In the genomic region with DNA sequence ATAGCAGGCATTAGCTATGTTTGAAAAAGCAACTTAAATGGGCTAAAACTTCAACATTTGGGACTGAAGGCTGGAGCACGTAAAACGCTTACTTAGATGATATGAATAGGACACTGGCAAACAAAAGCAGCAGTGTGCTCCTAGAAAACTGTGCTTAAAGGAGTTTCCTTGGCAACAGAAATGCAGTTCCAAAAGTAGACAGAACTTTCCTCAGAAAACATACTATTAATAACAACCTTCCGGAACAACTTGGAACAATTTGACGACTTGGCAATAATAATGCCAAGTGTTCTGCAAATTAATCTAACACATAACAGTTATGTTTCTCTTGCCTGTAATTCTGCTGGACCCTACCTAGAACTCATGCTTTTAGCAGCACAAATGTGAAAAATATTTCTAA, we compare ENCODE assay signal across 13 cellular contexts.
DNase-seq lines count a peak whose midpoint lies in the region; ATAC-seq and TF ChIP-seq lines count a peak whose summit lies in the region.
"Had no signal": no experiment of that assay in that cellular context is flagged by ENCODE, and none has a peak within 500 bp of the region (broad histone marks: within the 10 kb centered on the region; RNA-seq: fewer than 3 reads in every experiment).

No MANE protein-coding gene starts in this region.

- H3K9me3 ChIP-seq in heart right ventricle (no peaks in the 10 kb centered on the region), neuronal stem cell (replicated peaks in 1 of 2; ENCODE audit: control insufficient read depth in 2 of 2, insufficient read depth in 1 of 2, low read depth in 1 of 2, low read length in 2 of 2) (peaks cover 0 to 7% of the 10 kb centered on the region in 2 donors), upper lobe of right lung (no peaks in the 10 kb centered on the region)

- peaks cover 43% of the 10 kb centered on the region for H3K4me1 Mint-ChIP-seq in brain
- H3K4me1 Mint-ChIP-seq: naive thymus-derived CD8-positive, alpha-beta T cell had no signal

- H3K4me3 ChIP-seq in heart right ventricle (peak overlapping the region in 1 of 10 donors; percentile 6), neuronal stem cell (ENCODE audit: low read length in 2 of 2) (peak overlapping the region in 1 of 2 donors; percentile 18), upper lobe of right lung (no peak overlapping the region)

- peak overlapping the region; percentile 8 to 74 (median 70) for H3K4me3 Mint-ChIP-seq in brain
- H3K4me3 Mint-ChIP-seq: activated T-cell treated with anti-CD3 and anti-CD28 coated beads, Interleukin-2, amount 50 U/mL, for 72 hours; naive thymus-derived CD8-positive, alpha-beta T cell had no signal

- no peak overlapping the region for H2BK5ac ChIP-seq in neuronal stem cell (ENCODE audit: low read length)

- H2AFZ ChIP-seq in neuronal stem cell (ENCODE audit: low read length) = peak overlapping the region; percentile 46

- peak overlapping the region; percentile 89 to 98 (median 94) for H3K27ac Mint-ChIP-seq in brain
- H3K27ac Mint-ChIP-seq: naive thymus-derived CD8-positive, alpha-beta T cell had no signal

- H3K9me3 Mint-ChIP-seq in brain = peaks cover 0 to 4% (median 0%) of the 10 kb centered on the region in 5 experiments
- H3K9me3 Mint-ChIP-seq: activated T-cell treated with anti-CD3 and anti-CD28 coated beads, Interleukin-2, amount 50 U/mL, for 72 hours; naive thymus-derived CD8-positive, alpha-beta T cell had no signal

- ATAC-seq in heart right ventricle = peak; percentile 27 to 87 (median 77)
- no peak for ATAC-seq in upper lobe of right lung
- ATAC-seq in HG03469 (IDR thresholded peaks at IDR 0.05; ENCODE audit: unreplicated experiment) = no peak
- ATAC-seq: HCT116; naive thymus-derived CD8-positive, alpha-beta T cell had no signal

- H3K36me3 ChIP-seq in heart right ventricle (peaks cover 0 to 7% (median 0%) of the 10 kb centered on the region in 9 donors), neuronal stem cell (replicated peaks in 1 of 2; ENCODE audit: control insufficient read depth in 2 of 2, insufficient read depth in 2 of 2, low read length in 2 of 2) (no peaks in the 10 kb centered on the region), upper lobe of right lung (no peaks in the 10 kb centered on the region)

- H3K27me3 ChIP-seq in heart right ventricle (no peaks in the 10 kb centered on the region), neuronal stem cell (ENCODE audit: control insufficient read depth in 3 of 3, insufficient read depth in 3 of 3, low read depth in 1 of 3, low read length in 3 of 3) (no peaks in the 10 kb centered on the region), upper lobe of right lung (no peaks in the 10 kb centered on the region)

- no peak overlapping the region for H3K23ac ChIP-seq in neuronal stem cell (ENCODE audit: low read depth, low read length, poor library complexity)

- H4K8ac ChIP-seq in neuronal stem cell (ENCODE audit: low read depth, low read length) = no peak overlapping the region

- H2BK120ac ChIP-seq in neuronal stem cell (ENCODE audit: low read depth, low read length) = no peak overlapping the region

- H3K36me3 Mint-ChIP-seq in brain = peaks cover 22% of the 10 kb centered on the region

- H3K27ac ChIP-seq in heart right ventricle (peak overlapping the region; percentile 56 to 87 (median 74)), neuronal stem cell (replicated peaks; ENCODE audit: low read length) (no peak overlapping the region), upper lobe of right lung (peak overlapping the region; percentile 65)
- H3K27ac ChIP-seq: HL-60 had no signal

- WGBS in heart right ventricle, 2 donors = 8 to 11% methylated on average over 4 of the region's 4 CpGs
- no CpG with 5 or more reads among the region's 4 CpGs for WGBS in neuronal stem cell (ENCODE audit: extremely low coverage in 2 of 2, insufficient read length in 2 of 2, insufficient replicate concordance in 1 of 2), 2 donors

- H3K4me1 ChIP-seq in heart right ventricle (peaks cover 9 to 41% (median 33%) of the 10 kb centered on the region in 9 donors), neuronal stem cell (ENCODE audit: control insufficient read depth in 2 of 2, insufficient read depth in 1 of 2, low read depth in 1 of 2, low read length in 2 of 2) (peaks cover 5 to 17% of the 10 kb centered on the region in 2 donors), upper lobe of right lung (peaks cover 6% of the 10 kb centered on the region)

- no peak overlapping the region for H3K18ac ChIP-seq in neuronal stem cell (ENCODE audit: low read length)

- TF ChIP-seq CTCF in brain (conservative IDR thresholded peaks at IDR 0.05) (no peak), heart right ventricle (IDR thresholded peaks at IDR 0.05) (no peak), upper lobe of right lung (IDR thresholded peaks at IDR 0.05) (no peak)

- no peaks in the 10 kb centered on the region for H3K79me1 ChIP-seq in neuronal stem cell (ENCODE audit: low read depth, low read length)

- no peak overlapping the region for H2AK5ac ChIP-seq in neuronal stem cell (ENCODE audit: low read depth, low read length)

- H3K27me3 Mint-ChIP-seq in brain = no peaks in the 10 kb centered on the region

- no peak overlapping the region for H2BK12ac ChIP-seq in neuronal stem cell (ENCODE audit: low read length)

- intact Hi-C loops in heart right ventricle (cut with DNase I) (loop anchor here in 2 of 10 donors (10.0 kb wide), 2 partner anchors 122 to 282 kb away; no protein-coding TSS in a partner anchor), upper lobe of right lung (cut with DNase I) (no loop called here)

- H3K9ac ChIP-seq in neuronal stem cell (ENCODE audit: low read depth, low read length, poor library complexity) = no peak overlapping the region

- no peak overlapping the region for H3K4ac ChIP-seq in neuronal stem cell (ENCODE audit: low read length)

- H2BK15ac ChIP-seq in neuronal stem cell (ENCODE audit: low read length) = no peak overlapping the region

- DNase-seq in heart right ventricle (peak in 1 of 2 donors; percentile 20), neuronal stem cell (ENCODE audit: low spot score) (no peak), upper lobe of right lung (no peak), iPS-NIHi7 (ENCODE audit: extremely low spot score) (no peak)
- no peak for DNase-seq in activated effector memory CD4-positive, alpha-beta T cell treated with Interleukin-2 at 50 U/mL for 16 hours
- DNase-seq in activated T-cell treated with anti-CD3 and anti-CD28 coated beads, Interleukin-2, amount 50 U/mL, for 48 hours = no peak
- DNase-seq: naive thymus-derived CD8-positive, alpha-beta T cell; NCI-H1417 had no signal

- H4K91ac ChIP-seq in neuronal stem cell (ENCODE audit: low read depth, low read length, poor library complexity) = no peak overlapping the region

- H3K4me2 ChIP-seq in neuronal stem cell (ENCODE audit: insufficient read depth, low read length, poor library complexity, severe bottlenecking) = no peak overlapping the region

- no peak overlapping the region for H3K14ac ChIP-seq in neuronal stem cell (ENCODE audit: low read length)

Comparison
In these comparisons a context has a peak if more than half of its experiments do, and no peak if none do; other contexts are left out.
1. ATAC-seq: peak in heart right ventricle (8 of 8); none in upper lobe of right lung (single experiment) and HG03469 (single experiment).